In the genomic region with DNA sequence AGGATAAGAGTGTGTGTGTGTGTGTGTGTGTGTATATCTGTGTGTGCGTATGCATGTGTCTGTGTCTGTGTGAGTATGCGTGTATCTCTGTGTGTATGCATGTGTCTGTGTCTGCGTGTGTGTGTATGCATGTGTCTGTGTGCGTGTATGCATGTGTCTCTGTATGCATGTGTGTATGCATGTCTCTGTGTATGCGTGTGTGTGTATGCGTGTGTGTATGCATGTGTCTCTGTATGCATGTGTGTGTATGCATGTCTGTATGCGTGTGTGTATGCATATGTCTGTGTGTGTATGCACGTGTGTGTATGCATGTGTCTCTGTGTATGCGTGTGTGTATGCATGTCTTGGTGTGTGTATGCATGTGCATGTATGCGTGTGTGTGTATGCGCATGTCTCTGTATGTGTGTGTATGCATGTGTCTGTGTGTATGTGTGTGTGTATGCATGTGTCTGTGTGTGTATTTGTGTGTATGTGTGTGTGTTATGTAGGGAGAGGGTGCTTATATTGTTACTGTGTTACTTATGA, we compare ENCODE assay signal across 23 cellular contexts.
"Had no signal": no experiment of that assay in that cellular context is flagged by ENCODE, and none has a peak within 500 bp of the region (broad histone marks: within the 10 kb centered on the region; RNA-seq: fewer than 3 reads in every experiment).

No MANE protein-coding gene starts in this region.

- H3K4me1 ChIP-seq: SJSA1 had no signal

- H3K36me3 ChIP-seq: SJSA1 had no signal

- H3K4me3 ChIP-seq: SJSA1, SK-N-MC had no signal

- H3K9me3 ChIP-seq: SJSA1 had no signal

- FAIRE-seq: RCC 7860 had no signal

- DNase-seq: IMR-90, Kasumi-1, MM.1S, NCI-H1092 treated with DMSO at 0.1 percent for 48 hours, NCI-H1436, NCI-H187, NCI-H2029, NCI-H2081 treated with DMSO at 0.1 percent for 48 hours, NCI-H2171, NCI-H226, NCI-H446, NCI-H510A, NCI-H524 treated with DMSO at 0.1 percent for 48 hours, NCI-H69, NCI-H774, Right ventricle myocardium superior, RPMI8226, SIG-M5 had no signal

- H3K4me2 ChIP-seq: KMS-11 had no signal

- H3K27ac ChIP-seq: HL-60, KMS-11, SJSA1, SK-N-MC had no signal

- H3K9ac ChIP-seq: KMS-11 had no signal
